8 cellular contexts compared by ENCODE assay signal in the genomic region with DNA sequence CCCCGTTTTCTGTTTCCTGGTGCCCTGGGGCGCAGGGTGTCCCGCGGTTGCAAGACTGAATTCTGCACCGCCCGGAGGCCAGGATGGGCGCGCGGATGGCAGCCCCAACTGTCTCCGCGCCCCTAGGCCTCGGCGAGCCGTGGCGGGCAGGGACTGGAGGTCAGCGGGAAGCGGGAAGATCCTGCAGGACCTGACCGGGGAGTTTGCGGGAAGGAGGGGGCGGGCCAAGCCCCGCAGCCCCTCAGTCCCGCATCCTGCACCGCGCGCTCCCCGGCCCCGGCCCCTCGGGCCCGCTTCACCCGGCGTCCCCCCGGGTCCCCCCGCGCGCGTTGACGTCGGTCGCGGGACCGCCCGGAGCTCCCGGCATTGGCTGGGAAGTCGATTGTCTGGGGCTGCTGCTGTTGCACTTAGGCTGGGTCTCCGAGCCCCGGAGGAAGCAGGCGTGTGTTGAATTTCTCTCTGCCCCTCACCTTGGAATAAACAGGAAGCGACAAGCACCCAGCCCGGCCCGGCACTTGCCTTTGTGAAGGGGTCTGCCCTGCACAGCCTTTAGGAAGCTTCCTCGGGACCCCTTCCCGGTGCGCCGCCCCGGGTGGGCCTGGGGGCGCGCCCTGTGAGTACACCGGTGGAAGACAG. TPM values are rescaled to one million over a fixed set of nuclear protein-coding genes. Genes with fewer than 3 reads are reported as not detected.
DNase-seq lines count a peak whose midpoint lies in the region; ATAC-seq and TF ChIP-seq lines count a peak whose summit lies in the region.

LDLRAD4 (plus strand) TSS at position 385 of the 636 bp plus-strand sequence.

- POLR2A ChIA-PET in CD4-positive, alpha-beta memory T cell (lab: Charles Lee; ENCODE audit: partially characterized antibody) = interaction anchor here (0.6 to 2.3 kb wide), 10 partner anchors 48 to 394 kb away, joined by 3 to 9 read pairs (median 4); no protein-coding TSS in a partner anchor

- H3K9me3 Mint-ChIP-seq in CD4-positive, alpha-beta memory T cell = no peaks in the 10 kb centered on the region
- H3K9me3 Mint-ChIP-seq in natural killer cell = no peaks in the 10 kb centered on the region

- peaks cover 0 to 4% of the 10 kb centered on the region in 2 donors for H3K36me3 Mint-ChIP-seq in CD4-positive, alpha-beta memory T cell
- H3K36me3 Mint-ChIP-seq in natural killer cell = no peaks in the 10 kb centered on the region

- H3K27ac Mint-ChIP-seq in CD4-positive, alpha-beta memory T cell = peak within 1 kb of the TSS in 6 of 7 donors; percentile 23 to 87 (median 60)
- no peak within 1 kb of the TSS for H3K27ac Mint-ChIP-seq in natural killer cell

- H3K27me3 ChIP-seq in CD4-positive, alpha-beta memory T cell (ENCODE audit: insufficient read depth, low read length) = no peaks in the 10 kb centered on the region
- H3K27me3 ChIP-seq in esophagus squamous epithelium = peaks cover 0 to 80% (median 0%) of the 10 kb centered on the region in 4 donors
- H3K27me3 ChIP-seq in thymus (ENCODE audit: control insufficient read depth, insufficient read depth) = no peaks in the 10 kb centered on the region

- no peaks in the 10 kb centered on the region for H3K9me3 ChIP-seq in CD4-positive, alpha-beta memory T cell (ENCODE audit: control insufficient read depth in 1 of 2, low read length in 2 of 2)
- H3K9me3 ChIP-seq in esophagus squamous epithelium = no peaks in the 10 kb centered on the region
- no peaks in the 10 kb centered on the region for H3K9me3 ChIP-seq in thymus (ENCODE audit: control insufficient read depth)

- H3K27ac ChIP-seq in CD4-positive, alpha-beta memory T cell (ENCODE audit: low read depth, low read length) = peak within 1 kb of the TSS; percentile 38
- H3K27ac ChIP-seq in esophagus squamous epithelium (peak within 1 kb of the TSS; percentile 67 to 90 (median 80)), thymus (ENCODE audit: low read depth) (peak within 1 kb of the TSS; percentile 93)

- CTCF ChIA-PET in CD4-positive, alpha-beta memory T cell (lab: Charles Lee; ENCODE audit: partially characterized antibody) = interaction anchor here (0.7 to 1.4 kb wide), 9 partner anchors 42 to 411 kb away, joined by 3 to 4 read pairs (median 3); no protein-coding TSS in a partner anchor

- peaks cover 26% of the 10 kb centered on the region for H3K4me1 ChIP-seq in CD4-positive, alpha-beta memory T cell (ENCODE audit: insufficient read depth, low read length)
- H3K4me1 ChIP-seq in esophagus squamous epithelium = peaks cover 10 to 74% (median 21%) of the 10 kb centered on the region in 3 donors
- H3K4me1 ChIP-seq in thymus (ENCODE audit: control insufficient read depth, insufficient read depth, low read length) = peaks cover 30% of the 10 kb centered on the region

- peak within 1 kb of the TSS; percentile 72 to 86 (median 80) for H3K4me3 Mint-ChIP-seq in CD4-positive, alpha-beta memory T cell
- H3K4me3 Mint-ChIP-seq in natural killer cell = peak within 1 kb of the TSS; percentile 56

- peaks cover 4 to 34% of the 10 kb centered on the region in 2 donors for H3K27me3 Mint-ChIP-seq in CD4-positive, alpha-beta memory T cell
- peaks cover 48 to 59% of the 10 kb centered on the region in 2 donors for H3K27me3 Mint-ChIP-seq in natural killer cell (ENCODE audit: low read depth in 2 of 2)

- peak in 1 of 4 donors; percentile 24 for TF ChIP-seq POLR2A in esophagus squamous epithelium (IDR thresholded peaks at IDR 0.05)

- peaks cover 13 to 31% (median 24%) of the 10 kb centered on the region in 4 donors for H3K4me1 Mint-ChIP-seq in CD4-positive, alpha-beta memory T cell
- peaks cover 0 to 8% of the 10 kb centered on the region in 2 donors for H3K4me1 Mint-ChIP-seq in natural killer cell

- DNase-seq in CD4-positive, alpha-beta memory T cell = peak; percentile 38 to 58 (median 44)
- DNase-seq in MV-4-11 (lab: John Stamatoyannopoulos, UW) (peak; percentile 3), esophagus squamous epithelium (lab: John Stamatoyannopoulos, UW) (no peak), natural killer cell (no peak), cortex of kidney (lab: John Stamatoyannopoulos, UW) (no peak)
- peak; percentile 58 for DNase-seq in activated CD8-positive, alpha-beta memory T cell treated with anti-CD3 and anti-CD28 coated beads, Interleukin-2, amount 50 U/mL, for 4 hours

- H3K4me3 ChIP-seq in CD4-positive, alpha-beta memory T cell (ENCODE audit: low read length in 2 of 2) = peak within 1 kb of the TSS in 1 of 2 donors; percentile 59
- peak within 1 kb of the TSS; percentile 52 to 80 (median 65) for H3K4me3 ChIP-seq in esophagus squamous epithelium
- peak within 1 kb of the TSS; percentile 96 for H3K4me3 ChIP-seq in thymus (ENCODE audit: low read length)

- WGBS in esophagus squamous epithelium, 2 donors = 2 to 11% methylated on average over 11 of the region's 58 CpGs
- WGBS in thymus = under 1% methylated on average over 58 of the region's 58 CpGs

- intact Hi-C loops in CD4-positive, alpha-beta memory T cell (cut with micrococcal nuclease) = no loop called here
- intact Hi-C loops in esophagus squamous epithelium (cut with DNase I) (loop anchor here (10.0 kb wide), 1 partner anchor 316 kb away; no protein-coding TSS in a partner anchor), natural killer cell (cut with micrococcal nuclease) (no loop called here)

- ATAC-seq in natural killer cell (no peak), GM21786 (IDR thresholded peaks at IDR 0.05; ENCODE audit: unreplicated experiment) (no peak)

- no peaks in the 10 kb centered on the region for H3K36me3 ChIP-seq in CD4-positive, alpha-beta memory T cell (ENCODE audit: insufficient read depth, low read length)
- no peaks in the 10 kb centered on the region for H3K36me3 ChIP-seq in esophagus squamous epithelium
- peaks cover 1% of the 10 kb centered on the region for H3K36me3 ChIP-seq in thymus (ENCODE audit: control insufficient read depth, insufficient read depth)

- no peak for TF ChIP-seq CTCF in esophagus squamous epithelium (IDR thresholded peaks at IDR 0.05)
- TF ChIP-seq CTCF in natural killer cell (IDR thresholded peaks at IDR 0.05) = no peak

RNA-seq across cellular contexts. Expression of gene LDLRAD4, which starts in this region (rescaled TPM):
- 10 to 100 TPM; 51.9 to 63.0 TPM for total RNA-seq in CD4-positive, alpha-beta memory T cell
- 10 to 100 TPM; 17.4 to 21.2 TPM for polyA plus RNA-seq in CD4-positive, alpha-beta memory T cell
- 10 to 100 TPM in 2 of 4 donors, 1 to 10 TPM in 1, under 1 TPM in 1; 0.91 to 17.9 (median 6.8) TPM for total RNA-seq in esophagus squamous epithelium
- total RNA-seq in natural killer cell = 10 to 100 TPM; 24.0 to 36.3 (median 29.2) TPM
- 46.9 TPM for polyA plus RNA-seq in thymus

Comparison
In these comparisons a context has a peak if more than half of its experiments do, and no peak if none do; other contexts are left out.
1. DNase-seq: peak in CD4-positive, alpha-beta memory T cell (5 of 5), MV-4-11 (single experiment) and activated CD8-positive, alpha-beta memory T cell treated with anti-CD3 and anti-CD28 coated beads, Interleukin-2, amount 50 U/mL, for 4 hours (single experiment); none in esophagus squamous epithelium (single experiment), natural killer cell (single experiment) and cortex of kidney (single experiment).
2. H3K27ac ChIP-seq: peak in every context shown above with its lines; median percentile 93 in thymus; 80 in esophagus squamous epithelium; 38 in CD4-positive, alpha-beta memory T cell.
3. H3K27ac Mint-ChIP-seq: peak in CD4-positive, alpha-beta memory T cell (6 of 7); none in natural killer cell (0 of 2).